ENCODE assay signal across 9 cellular contexts in genomic region chr11:114076974-114077373, GRCh38. TPM values are rescaled to one million over a fixed set of nuclear protein-coding genes. Genes with fewer than 3 reads are reported as not detected.
A peak's percentile ranks its signal among the peaks of the same experiment; 100 is the strongest.
DNase-seq lines count a peak whose midpoint lies in the region; ATAC-seq and TF ChIP-seq lines count a peak whose summit lies in the region.
"Had no signal": no experiment of that assay in that cellular context is flagged by ENCODE, and none has a peak within 500 bp of the region (broad histone marks: within the 10 kb centered on the region; RNA-seq: fewer than 3 reads in every experiment).

No MANE protein-coding gene starts in this region.

- no peaks in the 10 kb centered on the region for H3K36me3 Mint-ChIP-seq in activated naive CD8-positive, alpha-beta T cell

- peak overlapping the region; percentile 99 for H3K27ac ChIP-seq in psoas muscle

- peak overlapping the region; percentile 70 for H3K4me3 Mint-ChIP-seq in activated naive CD8-positive, alpha-beta T cell

- H3K9me3 Mint-ChIP-seq in activated naive CD8-positive, alpha-beta T cell (ENCODE audit: low read depth), result no peaks in the 10 kb centered on the region

- H3K27ac Mint-ChIP-seq in activated naive CD8-positive, alpha-beta T cell, result no peak overlapping the region

- peak; percentile 75 for DNase-seq in NCI-H510A treated with DMSO at 0.1 percent for 48 hours (lab: John Stamatoyannopoulos, UW)
- no peak for DNase-seq in NCI-H510A (lab: John Stamatoyannopoulos, UW)
- DNase-seq in NCI-H2029 (lab: John Stamatoyannopoulos, UW), result peak; percentile 91
- no peak for DNase-seq in psoas muscle
- DNase-seq: colonic mucosa had no signal

- no peaks in the 10 kb centered on the region for H3K27me3 ChIP-seq in psoas muscle (ENCODE audit: insufficient read depth in 3 of 3, low read length in 2 of 3)
- H3K27me3 ChIP-seq: colonic mucosa had no signal

- 45 to 54% (median 45%) methylated on average over 2 of the region's 2 CpGs for WGBS in psoas muscle, 3 donors

- H3K4me3 ChIP-seq in psoas muscle, result no peak overlapping the region
- H3K4me3 ChIP-seq: colonic mucosa had no signal

- intact Hi-C loops in psoas muscle (cut with DNase I), result no loop called here

- peaks cover 0 to 9% of the 10 kb centered on the region in 2 donors for H3K36me3 ChIP-seq in psoas muscle (ENCODE audit: insufficient read depth in 1 of 2, low read depth in 1 of 2)
- H3K36me3 ChIP-seq: colonic mucosa had no signal

- H3K27me3 Mint-ChIP-seq in activated naive CD8-positive, alpha-beta T cell, result peaks cover 2% of the 10 kb centered on the region

- peaks cover 63% of the 10 kb centered on the region for H3K4me1 Mint-ChIP-seq in activated naive CD8-positive, alpha-beta T cell (ENCODE audit: low read depth)

- H3K4me1 ChIP-seq in psoas muscle, result peaks cover 97% of the 10 kb centered on the region

- no peaks in the 10 kb centered on the region for H3K9me3 ChIP-seq in psoas muscle
- H3K9me3 ChIP-seq: colonic mucosa had no signal

- no peak for TF ChIP-seq CTCF in psoas muscle (IDR thresholded peaks at IDR 0.05)

- ATAC-seq in psoas muscle (no peak), GM21528 (IDR thresholded peaks at IDR 0.05; ENCODE audit: low FRiP score, unreplicated experiment) (no peak), HG03432 (IDR thresholded peaks at IDR 0.05; ENCODE audit: unreplicated experiment) (no peak), GM21619 (IDR thresholded peaks at IDR 0.05; ENCODE audit: unreplicated experiment) (no peak)

RNA-seq across cellular contexts. Expression of gene ZBTB16, which starts 17.5 kb away (rescaled TPM):
- total RNA-seq in psoas muscle, result 100 to 1,000 TPM in 3 of 4 donors, 10 to 100 TPM in 1; 11.7 to 299 (median 183) TPM
- 10 to 100 TPM; 12.0 to 89.8 (median 45.2) TPM for polyA plus RNA-seq in psoas muscle

Comparison
In these comparisons a context has a peak if more than half of its experiments do, and no peak if none do; other contexts are left out.
1. DNase-seq: peak in NCI-H510A treated with DMSO at 0.1 percent for 48 hours (single experiment) and NCI-H2029 (single experiment); none in NCI-H510A (single experiment) and psoas muscle (0 of 2).